ENCODE assay signal across 8 cellular contexts in genomic region chr16:29793153-29793552, GRCh38. TPM values are rescaled to one million over a fixed set of nuclear protein-coding genes. Genes with fewer than 3 reads are reported as not detected.
DNase-seq lines count a peak whose midpoint lies in the region; TF ChIP-seq lines count a peak whose summit lies in the region.
"Not testable (repeated sequence)": the region's sequence is repeated elsewhere in the genome, so short reads cannot be mapped to it uniquely, and the experiment has no call there.
"Had no signal": no experiment of that assay in that cellular context is flagged by ENCODE, and none has a peak within 500 bp of the region (broad histone marks: within the 10 kb centered on the region; RNA-seq: fewer than 3 reads in every experiment).

No MANE protein-coding gene starts in this region.

- H3K9me3 ChIP-seq in BLaER1 treated with 17β-estradiol and CSF1 and Interleukin-3, amounts not matched to agents 10 nM and 100 nM (replicated peaks in 1 of 11); trophoblast cell (ENCODE audit: insufficient read depth, low read depth, low read length): not testable (repeated sequence)

- not testable (repeated sequence) for H3K9me3 Mint-ChIP-seq in activated CD4-positive, alpha-beta T cell treated with anti-CD3 and anti-CD28 coated beads, Interleukin-2, amount 10 ng/mL, durations not matched to agents 24 days and 14 days; activated T-helper 2 cell treated with anti-CD3 and anti-CD28 coated beads, Interferon-gamma antibody, Interleukin-2, Interleukin-4, amounts not matched to agents 10 μg/mL and 5 μg/mL and 100 μg/mL, durations not matched to agents 14 hours and 24 hours and 36 hours; endothelial cell (ENCODE audit: unreplicated experiment)

- H2AK5ac ChIP-seq in trophoblast cell (ENCODE audit: low read length): not testable (repeated sequence)

- H3K79me2 ChIP-seq in KMS-11 (ENCODE audit: insufficient read depth, low read depth): peaks cover 67% of the 10 kb centered on the region
- peaks cover 26% of the 10 kb centered on the region for H3K79me2 ChIP-seq in trophoblast cell (ENCODE audit: control insufficient read depth, insufficient read depth, low read length, poor library complexity)

- peak overlapping the region in 2 of 11 experiments; percentile 6 to 39; a peak in 4 of 22 replicates for H3K9ac ChIP-seq in BLaER1 treated with 17β-estradiol and CSF1 and Interleukin-3, amounts not matched to agents 10 nM and 100 nM
- H3K9ac ChIP-seq in KMS-11; trophoblast cell (ENCODE audit: low read length): not testable (repeated sequence)

- H3K4me1 ChIP-seq in BLaER1 treated with 17β-estradiol and CSF1 and Interleukin-3, amounts not matched to agents 10 nM and 100 nM: peaks cover 29 to 51% (median 42%) of the 10 kb centered on the region in 10 experiments
- H3K4me1 ChIP-seq in KMS-11 (ENCODE audit: low read depth, poor library complexity, severe bottlenecking): peaks cover 18% of the 10 kb centered on the region
- peaks cover 11 to 16% of the 10 kb centered on the region in 2 experiments for H3K4me1 ChIP-seq in trophoblast cell (ENCODE audit: control insufficient read depth in 1 of 2, insufficient read depth in 2 of 2, low read length in 2 of 2)

- not testable (repeated sequence) for H3K14ac ChIP-seq in trophoblast cell (ENCODE audit: low read length)

- not testable (repeated sequence) for TF ChIP-seq CTCF in KMS-11 (conservative IDR thresholded peaks at IDR 0.05; ENCODE audit: low read depth, low read length); endothelial cell (IDR thresholded peaks at IDR 0.05; ENCODE audit: unreplicated experiment)

- peak overlapping the region in 9 of 11 experiments; percentile 74 to 95 (median 90); a peak in 15 of 22 replicates for H3K4me2 ChIP-seq in BLaER1 treated with 17β-estradiol and CSF1 and Interleukin-3, amounts not matched to agents 10 nM and 100 nM
- H3K4me2 ChIP-seq in KMS-11: peak overlapping the region; percentile 93; the same call in 1 of the 2 replicates
- H3K4me2 ChIP-seq in trophoblast cell (ENCODE audit: low read length): not testable (repeated sequence)

- H2BK120ac ChIP-seq in trophoblast cell (ENCODE audit: insufficient read depth, low read length, poor library complexity): not testable (repeated sequence)

- peak overlapping the region; percentile 99 for H3K4me3 Mint-ChIP-seq in activated CD4-positive, alpha-beta T cell treated with anti-CD3 and anti-CD28 coated beads, Interleukin-2, amount 10 ng/mL, durations not matched to agents 24 days and 14 days
- H3K4me3 Mint-ChIP-seq in activated T-helper 2 cell treated with anti-CD3 and anti-CD28 coated beads, Interferon-gamma antibody, Interleukin-2, Interleukin-4, amounts not matched to agents 10 μg/mL and 5 μg/mL and 100 μg/mL, durations not matched to agents 14 hours and 24 hours and 36 hours (ENCODE audit: low read depth): peak overlapping the region; percentile 98
- peak overlapping the region; percentile 68 for H3K4me3 Mint-ChIP-seq in endothelial cell (ENCODE audit: unreplicated experiment)

- not testable (repeated sequence) for H4K12ac ChIP-seq in trophoblast cell (ENCODE audit: low read depth, low read length)

- not testable (repeated sequence) for H2BK12ac ChIP-seq in trophoblast cell (ENCODE audit: low read length)

- peak overlapping the region; percentile 63 for H3K27ac Mint-ChIP-seq in activated CD4-positive, alpha-beta T cell treated with anti-CD3 and anti-CD28 coated beads, Interleukin-2, amount 10 ng/mL, durations not matched to agents 24 days and 14 days
- peak overlapping the region; percentile 56 for H3K27ac Mint-ChIP-seq in activated T-helper 2 cell treated with anti-CD3 and anti-CD28 coated beads, Interferon-gamma antibody, Interleukin-2, Interleukin-4, amounts not matched to agents 10 μg/mL and 5 μg/mL and 100 μg/mL, durations not matched to agents 14 hours and 24 hours and 36 hours
- H3K27ac Mint-ChIP-seq in endothelial cell (ENCODE audit: unreplicated experiment): not testable (repeated sequence)

- peaks cover 37% of the 10 kb centered on the region for H3K4me1 Mint-ChIP-seq in activated CD4-positive, alpha-beta T cell treated with anti-CD3 and anti-CD28 coated beads, Interleukin-2, amount 10 ng/mL, durations not matched to agents 24 days and 14 days
- H3K4me1 Mint-ChIP-seq in activated T-helper 2 cell treated with anti-CD3 and anti-CD28 coated beads, Interferon-gamma antibody, Interleukin-2, Interleukin-4, amounts not matched to agents 10 μg/mL and 5 μg/mL and 100 μg/mL, durations not matched to agents 14 hours and 24 hours and 36 hours (ENCODE audit: low read depth): peaks cover 37% of the 10 kb centered on the region
- peaks cover 13% of the 10 kb centered on the region for H3K4me1 Mint-ChIP-seq in endothelial cell (ENCODE audit: unreplicated experiment)

- H3K27ac ChIP-seq in BLaER1 treated with 17β-estradiol and CSF1 and Interleukin-3, amounts not matched to agents 10 nM and 100 nM; KMS-11; trophoblast cell (ENCODE audit: low read depth, low read length): not testable (repeated sequence)

- peaks cover 11% of the 10 kb centered on the region for H3K79me1 ChIP-seq in trophoblast cell (ENCODE audit: low read length)

- not testable (repeated sequence) for H3K23ac ChIP-seq in trophoblast cell (ENCODE audit: low read length)

- not testable (repeated sequence) for H3K27me3 Mint-ChIP-seq in activated CD4-positive, alpha-beta T cell treated with anti-CD3 and anti-CD28 coated beads, Interleukin-2, amount 10 ng/mL, durations not matched to agents 24 days and 14 days; activated T-helper 2 cell treated with anti-CD3 and anti-CD28 coated beads, Interferon-gamma antibody, Interleukin-2, Interleukin-4, amounts not matched to agents 10 μg/mL and 5 μg/mL and 100 μg/mL, durations not matched to agents 14 hours and 24 hours and 36 hours (ENCODE audit: low read depth)
- peaks cover 10% of the 10 kb centered on the region for H3K27me3 Mint-ChIP-seq in endothelial cell (ENCODE audit: unreplicated experiment)

- not testable (repeated sequence) for H4K8ac ChIP-seq in trophoblast cell (ENCODE audit: low read depth, low read length)

- not testable (repeated sequence) for H4K91ac ChIP-seq in trophoblast cell (ENCODE audit: low read depth, low read length)

- peaks cover 42% of the 10 kb centered on the region for H3K36me3 Mint-ChIP-seq in activated CD4-positive, alpha-beta T cell treated with anti-CD3 and anti-CD28 coated beads, Interleukin-2, amount 10 ng/mL, durations not matched to agents 24 days and 14 days (ENCODE audit: low read depth)
- H3K36me3 Mint-ChIP-seq in activated T-helper 2 cell treated with anti-CD3 and anti-CD28 coated beads, Interferon-gamma antibody, Interleukin-2, Interleukin-4, amounts not matched to agents 10 μg/mL and 5 μg/mL and 100 μg/mL, durations not matched to agents 14 hours and 24 hours and 36 hours (ENCODE audit: low read depth): peaks cover 67% of the 10 kb centered on the region
- peaks cover 12% of the 10 kb centered on the region for H3K36me3 Mint-ChIP-seq in endothelial cell (ENCODE audit: low read depth, unreplicated experiment)

- H3K4ac ChIP-seq in trophoblast cell (ENCODE audit: low read depth, low read length): peak overlapping the region; percentile 81

- no CpG with 5 or more reads among the region's 18 CpGs for WGBS in trophoblast cell (ENCODE audit: extremely low coverage, insufficient coverage, insufficient read length)

- not testable (repeated sequence) for H2AFZ ChIP-seq in KMS-11 (ENCODE audit: low read depth); trophoblast cell (ENCODE audit: insufficient read depth, low read length, poor library complexity)

- H3K36me3 ChIP-seq in BLaER1 treated with 17β-estradiol and CSF1 and Interleukin-3, amounts not matched to agents 10 nM and 100 nM: peaks cover 16 to 61% (median 57%) of the 10 kb centered on the region in 11 experiments
- not testable (repeated sequence) for H3K36me3 ChIP-seq in KMS-11 (ENCODE audit: insufficient read depth)
- peaks cover 10 to 24% of the 10 kb centered on the region in 2 experiments for H3K36me3 ChIP-seq in trophoblast cell (ENCODE audit: control insufficient read depth in 1 of 2, insufficient read depth in 2 of 2, low read length in 2 of 2)

- peaks cover 0 to 45% (median 22%) of the 10 kb centered on the region in 11 experiments; a peak in 11 of 22 replicates for H4K20me1 ChIP-seq in BLaER1 treated with 17β-estradiol and CSF1 and Interleukin-3, amounts not matched to agents 10 nM and 100 nM
- not testable (repeated sequence) for H4K20me1 ChIP-seq in KMS-11 (ENCODE audit: insufficient read depth)

- not testable (repeated sequence) for H2BK5ac ChIP-seq in trophoblast cell (ENCODE audit: low read depth, low read length, poor library complexity)

- H3K18ac ChIP-seq in trophoblast cell (ENCODE audit: low read length): not testable (repeated sequence)

- H3K27me3 ChIP-seq in BLaER1 treated with 17β-estradiol and CSF1 and Interleukin-3, amounts not matched to agents 10 nM and 100 nM; KMS-11 (ENCODE audit: insufficient read depth, low read depth); trophoblast cell (ENCODE audit: insufficient read depth, low read length): not testable (repeated sequence)

- intact Hi-C loops in activated CD4-positive, alpha-beta T cell treated with anti-CD3 and anti-CD28 coated beads, Interleukin-2, amount 10 ng/mL, durations not matched to agents 24 days and 14 days (cut with micrococcal nuclease); activated T-helper 2 cell treated with anti-CD3 and anti-CD28 coated beads, Interferon-gamma antibody, Interleukin-2, Interleukin-4, amounts not matched to agents 10 μg/mL and 5 μg/mL and 100 μg/mL, durations not matched to agents 14 hours and 24 hours and 36 hours (cut with micrococcal nuclease): not testable (repeated sequence)

- not testable (repeated sequence) for DNase-seq in activated CD4-positive, alpha-beta T cell treated with anti-CD3 and anti-CD28 coated beads, Interleukin-2, amount 10 ng/mL, durations not matched to agents 24 days and 14 days; activated T-helper 2 cell treated with anti-CD3 and anti-CD28 coated beads, Interferon-gamma antibody, Interleukin-2, Interleukin-4, amounts not matched to agents 10 μg/mL and 5 μg/mL and 100 μg/mL, durations not matched to agents 14 hours and 24 hours and 36 hours (ENCODE audit: low spot score); endothelial cell (ENCODE audit: low spot score); trophoblast cell

- not testable (repeated sequence) for H3K4me3 ChIP-seq in BLaER1 treated with 17β-estradiol and CSF1 and Interleukin-3, amounts not matched to agents 10 nM and 100 nM; KMS-11 (IDR thresholded peaks at IDR 0.05; ENCODE audit: insufficient read depth, low read depth, low read length); trophoblast cell (ENCODE audit: low read depth, low read length)

RNA-seq across cellular contexts. Expression of gene KIF22, which starts 2.6 kb away (rescaled TPM):
- 132 TPM in 2 replicates for total RNA-seq in activated CD4-positive, alpha-beta T cell treated with anti-CD3 and anti-CD28 coated beads, Interleukin-2, amount 10 ng/mL, durations not matched to agents 24 days and 14 days
- total RNA-seq in activated T-helper 2 cell treated with anti-CD3 and anti-CD28 coated beads, Interferon-gamma antibody, Interleukin-2, Interleukin-4, amounts not matched to agents 10 μg/mL and 5 μg/mL and 100 μg/mL, durations not matched to agents 14 hours and 24 hours and 36 hours: 132 and 136 TPM in 2 replicates
- total RNA-seq in endothelial cell (ENCODE audit: unreplicated experiment): 40.7 TPM
- polyA plus RNA-seq in trophoblast cell (2013): 75.9 and 76.3 TPM in 2 replicates

RNA-seq across cellular contexts. Expression of gene MAZ, which starts 13.2 kb away (rescaled TPM):
- 378 and 380 TPM in 2 replicates for total RNA-seq in activated CD4-positive, alpha-beta T cell treated with anti-CD3 and anti-CD28 coated beads, Interleukin-2, amount 10 ng/mL, durations not matched to agents 24 days and 14 days
- 387 and 388 TPM in 2 replicates for total RNA-seq in activated T-helper 2 cell treated with anti-CD3 and anti-CD28 coated beads, Interferon-gamma antibody, Interleukin-2, Interleukin-4, amounts not matched to agents 10 μg/mL and 5 μg/mL and 100 μg/mL, durations not matched to agents 14 hours and 24 hours and 36 hours
- total RNA-seq in endothelial cell (ENCODE audit: unreplicated experiment): 407 TPM
- 151 and 161 TPM in 2 replicates for polyA plus RNA-seq in trophoblast cell (2013)

RNA-seq across cellular contexts. Expression of gene ZG16, which starts 15.1 kb away (rescaled TPM):
- total RNA-seq in activated CD4-positive, alpha-beta T cell treated with anti-CD3 and anti-CD28 coated beads, Interleukin-2, amount 10 ng/mL, durations not matched to agents 24 days and 14 days: not detected in 2 replicates
- not detected in 2 replicates for total RNA-seq in activated T-helper 2 cell treated with anti-CD3 and anti-CD28 coated beads, Interferon-gamma antibody, Interleukin-2, Interleukin-4, amounts not matched to agents 10 μg/mL and 5 μg/mL and 100 μg/mL, durations not matched to agents 14 hours and 24 hours and 36 hours
- total RNA-seq in endothelial cell (ENCODE audit: unreplicated experiment): not detected
- polyA plus RNA-seq in trophoblast cell (2013): 0.01 and 0.05 TPM in 2 replicates
- total RNA-seq: Calu3, H9 had no signal

RNA-seq across cellular contexts. Expression of gene PRRT2, which starts 18.8 kb away (rescaled TPM):
- 1.6 and 1.7 TPM in 2 replicates for total RNA-seq in activated CD4-positive, alpha-beta T cell treated with anti-CD3 and anti-CD28 coated beads, Interleukin-2, amount 10 ng/mL, durations not matched to agents 24 days and 14 days
- total RNA-seq in activated T-helper 2 cell treated with anti-CD3 and anti-CD28 coated beads, Interferon-gamma antibody, Interleukin-2, Interleukin-4, amounts not matched to agents 10 μg/mL and 5 μg/mL and 100 μg/mL, durations not matched to agents 14 hours and 24 hours and 36 hours: 1.8 and 2.0 TPM in 2 replicates
- 15.0 TPM for total RNA-seq in endothelial cell (ENCODE audit: unreplicated experiment)
- polyA plus RNA-seq in trophoblast cell (2013): 3.9 and 4.1 TPM in 2 replicates

RNA-seq across cellular contexts. Expression of gene PAGR1, which starts 22.8 kb away (rescaled TPM):
- 25.8 and 27.0 TPM in 2 replicates for total RNA-seq in activated CD4-positive, alpha-beta T cell treated with anti-CD3 and anti-CD28 coated beads, Interleukin-2, amount 10 ng/mL, durations not matched to agents 24 days and 14 days
- 27.6 and 29.5 TPM in 2 replicates for total RNA-seq in activated T-helper 2 cell treated with anti-CD3 and anti-CD28 coated beads, Interferon-gamma antibody, Interleukin-2, Interleukin-4, amounts not matched to agents 10 μg/mL and 5 μg/mL and 100 μg/mL, durations not matched to agents 14 hours and 24 hours and 36 hours
- 38.6 TPM for total RNA-seq in endothelial cell (ENCODE audit: unreplicated experiment)
- 33.5 and 34.4 TPM in 2 replicates for polyA plus RNA-seq in trophoblast cell (2013)
